11 cellular contexts compared by ENCODE assay signal in the genomic region with DNA sequence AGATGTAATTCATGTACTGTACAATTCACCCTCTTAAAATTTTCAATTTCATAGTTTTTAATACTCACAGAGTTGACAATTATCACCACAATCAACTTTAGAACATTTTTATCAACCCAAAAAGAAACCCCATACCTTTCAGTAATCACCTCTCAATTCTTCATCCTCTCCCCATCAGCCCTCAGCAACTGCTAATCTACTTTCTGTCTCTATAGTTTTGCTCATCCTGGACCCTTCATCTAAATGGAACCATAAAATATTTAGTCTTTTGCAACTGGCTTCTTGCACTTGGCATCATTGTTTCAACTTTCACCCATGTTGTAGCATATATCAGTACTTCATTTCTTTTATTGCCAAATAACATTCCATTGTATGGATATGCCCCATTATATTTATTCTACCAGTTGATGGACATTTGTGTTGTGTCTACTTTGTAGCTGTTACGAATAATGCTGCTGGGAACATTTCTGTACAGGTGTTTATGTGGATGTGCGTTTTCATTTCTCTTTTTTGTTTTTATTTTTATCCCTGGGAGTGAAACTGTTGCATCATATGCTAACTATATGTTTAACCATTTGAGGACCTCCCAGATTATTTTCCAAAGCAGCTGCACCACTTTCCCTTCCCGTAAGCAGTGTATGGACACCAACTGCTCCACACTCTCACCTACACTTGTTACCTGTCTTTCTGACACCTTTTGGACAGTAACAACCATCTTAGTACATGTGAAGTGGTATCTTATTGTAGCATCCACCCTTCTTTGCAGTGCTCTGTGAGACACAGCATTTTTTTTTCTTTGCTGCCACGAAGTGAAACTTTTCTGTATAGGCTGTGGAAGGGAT.
A peak's percentile ranks its signal among the peaks of the same experiment; 100 is the strongest.
DNase-seq lines count a peak whose midpoint lies in the region; ATAC-seq and TF ChIP-seq lines count a peak whose summit lies in the region.
"Had no signal": no experiment of that assay in that cellular context is flagged by ENCODE, and none has a peak within 500 bp of the region (broad histone marks: within the 10 kb centered on the region; RNA-seq: fewer than 3 reads in every experiment).

No MANE protein-coding gene starts in this region.

- H2AFZ ChIP-seq in GM23248 = no peak overlapping the region

- ATAC-seq in GM19351 (IDR thresholded peaks at IDR 0.05; ENCODE audit: unreplicated experiment) (peak; percentile 70), HG02759 (IDR thresholded peaks at IDR 0.05; ENCODE audit: unreplicated experiment) (peak; percentile 72), HG03469 (IDR thresholded peaks at IDR 0.05; ENCODE audit: unreplicated experiment) (peak; percentile 48)
- ATAC-seq: T-helper 17 cell had no signal

- no peak for TF ChIP-seq POLR2A in suprapubic skin (IDR thresholded peaks at IDR 0.05)

- H3K36me3 ChIP-seq in BLaER1 treated with 17β-estradiol and CSF1 and Interleukin-3, amounts not matched to agents 10 nM and 100 nM = no peaks in the 10 kb centered on the region
- H3K36me3 ChIP-seq in suprapubic skin (no peaks in the 10 kb centered on the region), GM23248 (ENCODE audit: low read depth) (no peaks in the 10 kb centered on the region)

- 65% methylated on average over 4 of the region's 4 CpGs for WGBS in suprapubic skin
- WGBS in GM23248 (ENCODE audit: low coverage in 1 of 2, low lambda C conversion rate in 2 of 2, missing lambda C conversion rate in 2 of 2), 2 experiments = 30 to 36% methylated on average over 4 of the region's 4 CpGs

- H3K27ac ChIP-seq in BLaER1 treated with 17β-estradiol and CSF1 and Interleukin-3, amounts not matched to agents 10 nM and 100 nM = no peak overlapping the region
- H3K27ac ChIP-seq in suprapubic skin (no peak overlapping the region), GM23248 (no peak overlapping the region)
- H3K27ac ChIP-seq: epithelial cell of prostate had no signal

- H3F3A ChIP-seq in GM23248 (ENCODE audit: insufficient read depth) = no peaks in the 10 kb centered on the region

- TF ChIP-seq CTCF in suprapubic skin (IDR thresholded peaks at IDR 0.05) = no peak

- peaks cover 0 to 40% (median 8%) of the 10 kb centered on the region in 10 experiments; a peak in 12 of 20 replicates for H3K4me1 ChIP-seq in BLaER1 treated with 17β-estradiol and CSF1 and Interleukin-3, amounts not matched to agents 10 nM and 100 nM
- H3K4me1 ChIP-seq in suprapubic skin (no peaks in the 10 kb centered on the region), GM23248 (ENCODE audit: insufficient read depth) (no peaks in the 10 kb centered on the region)

- intact Hi-C loops in cardiac septum (cut with DNase I) = no loop called here

- H3K9me3 ChIP-seq in BLaER1 treated with 17β-estradiol and CSF1 and Interleukin-3, amounts not matched to agents 10 nM and 100 nM (replicated peaks in 1 of 11) = peaks cover 7 to 18% (median 14%) of the 10 kb centered on the region in 11 experiments; a peak in 18 of 22 replicates
- H3K9me3 ChIP-seq in suprapubic skin = no peaks in the 10 kb centered on the region
- no peaks in the 10 kb centered on the region for H3K9me3 ChIP-seq in GM23248 (ENCODE audit: low read depth)

- no peaks in the 10 kb centered on the region for H4K20me1 ChIP-seq in BLaER1 treated with 17β-estradiol and CSF1 and Interleukin-3, amounts not matched to agents 10 nM and 100 nM
- no peaks in the 10 kb centered on the region for H4K20me1 ChIP-seq in GM23248 (ENCODE audit: insufficient read depth)

- H3K79me2 ChIP-seq in GM23248 (ENCODE audit: insufficient read depth) = no peaks in the 10 kb centered on the region

- in situ Hi-C loops in GM23248 (cut with MboI) = no loop called here

- H3K9ac ChIP-seq in BLaER1 treated with 17β-estradiol and CSF1 and Interleukin-3, amounts not matched to agents 10 nM and 100 nM = no peak overlapping the region
- no peak overlapping the region for H3K9ac ChIP-seq in GM23248

- H3K9me2 ChIP-seq in GM23248 (ENCODE audit: insufficient read depth) = no peaks in the 10 kb centered on the region

- H3K4me3 ChIP-seq in BLaER1 treated with 17β-estradiol and CSF1 and Interleukin-3, amounts not matched to agents 10 nM and 100 nM = no peak overlapping the region
- H3K4me3 ChIP-seq in suprapubic skin (no peak overlapping the region), GM23248 (no peak overlapping the region)

- peak overlapping the region in 6 of 11 experiments; percentile 8 to 80 (median 55); a peak in 11 of 22 replicates for H3K4me2 ChIP-seq in BLaER1 treated with 17β-estradiol and CSF1 and Interleukin-3, amounts not matched to agents 10 nM and 100 nM
- H3K4me2 ChIP-seq in GM23248 (ENCODE audit: unreplicated experiment) = no peak overlapping the region

- no peak for TF ChIP-seq EP300 in suprapubic skin (IDR thresholded peaks at IDR 0.05)

- no peaks in the 10 kb centered on the region for H3K27me3 ChIP-seq in BLaER1 treated with 17β-estradiol and CSF1 and Interleukin-3, amounts not matched to agents 10 nM and 100 nM
- H3K27me3 ChIP-seq in suprapubic skin (no peaks in the 10 kb centered on the region), GM23248 (replicated peaks; ENCODE audit: insufficient read depth) (no peaks in the 10 kb centered on the region; the same call in 1 of the 2 replicates)

- DNase-seq in suprapubic skin (ENCODE audit: low spot score in 2 of 2) (no peak), GM23248 (no peak), cardiac septum (ENCODE audit: low spot score) (no peak), SW 1271 (lab: John Stamatoyannopoulos, UW) (no peak)
- DNase-seq: activated CD8-positive, alpha-beta memory T cell treated with anti-CD3 and anti-CD28 coated beads, Interleukin-2, amount 50 U/mL, for 48 hours; T-helper 17 cell had no signal
